ENCODE assay signal across 12 cellular contexts in genomic region chr2:197179744-197180498, GRCh38.
A peak's percentile ranks its signal among the peaks of the same experiment; 100 is the strongest.
DNase-seq lines count a peak whose midpoint lies in the region; ATAC-seq and TF ChIP-seq lines count a peak whose summit lies in the region.
"Had no signal": no experiment of that assay in that cellular context is flagged by ENCODE, and none has a peak within 500 bp of the region (broad histone marks: within the 10 kb centered on the region; RNA-seq: fewer than 3 reads in every experiment).

No MANE protein-coding gene starts in this region.

- H3K4me1 ChIP-seq in mesodermal cell (ENCODE audit: control insufficient read depth, insufficient read depth, low read length, poor library complexity, severe bottlenecking) = no peaks in the 10 kb centered on the region

- TF ChIP-seq CTCF in AG09319 (IDR thresholded peaks at IDR 0.05; ENCODE audit: low read depth, low read length) = no peak

- H3K36me3 Mint-ChIP-seq in stimulated activated memory B cell treated with anti-CD40 and anti-IgM and Interleukin-4, amounts not matched to agents 10 μg/mL and 1 μg/mL and 100 μg/mL, for 72 hours = peaks cover 40% of the 10 kb centered on the region

- no peak overlapping the region for H3K4me3 Mint-ChIP-seq in stimulated activated memory B cell treated with anti-CD40 and anti-IgM and Interleukin-4, amounts not matched to agents 10 μg/mL and 1 μg/mL and 100 μg/mL, for 72 hours

- WGBS in mesodermal cell (ENCODE audit: insufficient coverage in 2 of 2), 2 experiments = 83 to 85% methylated on average over 10 to 11 of the region's 12 CpGs

- no peak overlapping the region for H3K27ac Mint-ChIP-seq in stimulated activated memory B cell treated with anti-CD40 and anti-IgM and Interleukin-4, amounts not matched to agents 10 μg/mL and 1 μg/mL and 100 μg/mL, for 72 hours

- H3K27ac ChIP-seq in mesodermal cell (ENCODE audit: low read depth, low read length, severe bottlenecking) = peak overlapping the region; percentile 65
- H3K27ac ChIP-seq: cardiac muscle cell, HL-60 had no signal

- DNase-seq in AG09319 (ENCODE audit: extremely low read depth, low read depth) = peak; percentile 22
- peak; percentile 21 for DNase-seq in LHCN-M2 (ENCODE audit: low read depth)
- peak; percentile 67 to 87 for DNase-seq in dermis microvascular lymphatic vessel endothelial cell (ENCODE audit: low read depth in 2 of 2)
- no peak for DNase-seq in RPMI8226
- DNase-seq in AML-193 (lab: John Stamatoyannopoulos, UW) = no peak
- DNase-seq: activated CD4-positive, alpha-beta T cell treated with anti-CD3 and anti-CD28 coated beads, Interleukin-2, amount 50 U/mL, for 4 hours; NCI-H2029 had no signal

- no peaks in the 10 kb centered on the region for H3K9me3 ChIP-seq in mesodermal cell (ENCODE audit: control insufficient read depth, low read length)

- H3K36me3 ChIP-seq in mesodermal cell (ENCODE audit: control insufficient read depth, insufficient read depth, low read length) = no peaks in the 10 kb centered on the region
- H3K36me3 ChIP-seq: cardiac muscle cell had no signal

- H3K4me1 Mint-ChIP-seq in stimulated activated memory B cell treated with anti-CD40 and anti-IgM and Interleukin-4, amounts not matched to agents 10 μg/mL and 1 μg/mL and 100 μg/mL, for 72 hours = peaks cover 55% of the 10 kb centered on the region

- ATAC-seq in HG02678 (IDR thresholded peaks at IDR 0.05; ENCODE audit: unreplicated experiment) = no peak
- ATAC-seq in stimulated activated memory B cell treated with anti-CD40 and anti-IgM and Interleukin-4, amounts not matched to agents 10 μg/mL and 1 μg/mL and 100 μg/mL, for 72 hours = no peak

- no peaks in the 10 kb centered on the region for H3K9me3 Mint-ChIP-seq in stimulated activated memory B cell treated with anti-CD40 and anti-IgM and Interleukin-4, amounts not matched to agents 10 μg/mL and 1 μg/mL and 100 μg/mL, for 72 hours

- no peaks in the 10 kb centered on the region for H3K27me3 Mint-ChIP-seq in stimulated activated memory B cell treated with anti-CD40 and anti-IgM and Interleukin-4, amounts not matched to agents 10 μg/mL and 1 μg/mL and 100 μg/mL, for 72 hours

- H3K4me3 ChIP-seq in mesodermal cell (ENCODE audit: extremely low read depth, insufficient read depth, low read length, poor library complexity, severe bottlenecking) = no peak overlapping the region
- H3K4me3 ChIP-seq: cardiac muscle cell had no signal

Comparison
In these comparisons a context has a peak if more than half of its experiments do, and no peak if none do; other contexts are left out.
1. DNase-seq: peak in AG09319 (single experiment), LHCN-M2 (single experiment) and dermis microvascular lymphatic vessel endothelial cell (2 of 2); none in RPMI8226 (single experiment) and AML-193 (0 of 2).